Comparison of ENCODE assay signal across 8 cellular contexts in genomic region chr2:172710584-172711024, GRCh38. TPM values are rescaled to one million over a fixed set of nuclear protein-coding genes. Genes with fewer than 3 reads are reported as not detected.
DNase-seq lines count a peak whose midpoint lies in the region; ATAC-seq, FAIRE-seq and TF ChIP-seq lines count a peak whose summit lies in the region.

No MANE protein-coding gene starts in this region.

- H3K4me1 ChIP-seq in CD4-positive, CD25-positive, alpha-beta regulatory T cell (ENCODE audit: control insufficient read depth, insufficient read depth, low read length, poor library complexity, severe bottlenecking) = no peaks in the 10 kb centered on the region
- H3K4me1 ChIP-seq in psoas muscle = no peaks in the 10 kb centered on the region

- WGBS in psoas muscle, 3 donors = 14 to 24% (median 18%) methylated on average over 2 of the region's 2 CpGs

- H3K4me3 Mint-ChIP-seq in CD4-positive, CD25-positive, alpha-beta regulatory T cell = no peak overlapping the region

- TF ChIP-seq CTCF in psoas muscle (IDR thresholded peaks at IDR 0.05) (peak; percentile 49), omental fat pad (IDR thresholded peaks at IDR 0.05) (no peak)

- peak in 2 of 3 donors; percentile 46 to 57 for DNase-seq in CD4-positive, CD25-positive, alpha-beta regulatory T cell
- peak; percentile 32 for DNase-seq in H54 (ENCODE audit: insufficient read length, low spot score)
- peak; percentile 16 to 58 for DNase-seq in NCI-H446 (lab: John Stamatoyannopoulos, UW)
- DNase-seq in activated T-cell treated with anti-CD3 and anti-CD28 coated beads for 1 hour (ENCODE audit: low read depth) = peak; percentile 24
- peak; percentile 38 for DNase-seq in fibroblast of the conjunctiva (ENCODE audit: low read depth)
- DNase-seq in psoas muscle = no peak
- no peak for DNase-seq in omental fat pad (ENCODE audit: low spot score)

- H3K27ac Mint-ChIP-seq in CD4-positive, CD25-positive, alpha-beta regulatory T cell = no peak overlapping the region

- intact Hi-C loops in psoas muscle (cut with DNase I) = loop anchor here (5.0 to 10.0 kb wide), 2 partner anchors 116 to 118 kb away; no protein-coding TSS in a partner anchor

- no peak overlapping the region for H3K4me3 ChIP-seq in CD4-positive, CD25-positive, alpha-beta regulatory T cell (ENCODE audit: low read depth, low read length)
- no peak overlapping the region for H3K4me3 ChIP-seq in psoas muscle

- no peaks in the 10 kb centered on the region for H3K4me1 Mint-ChIP-seq in CD4-positive, CD25-positive, alpha-beta regulatory T cell

- H3K27me3 ChIP-seq in CD4-positive, CD25-positive, alpha-beta regulatory T cell (ENCODE audit: control insufficient read depth, insufficient read depth, low read length) = no peaks in the 10 kb centered on the region
- no peaks in the 10 kb centered on the region for H3K27me3 ChIP-seq in psoas muscle (ENCODE audit: insufficient read depth in 3 of 3, low read length in 2 of 3)

- H3K36me3 ChIP-seq in CD4-positive, CD25-positive, alpha-beta regulatory T cell (ENCODE audit: control insufficient read depth, insufficient read depth, low read length) = no peaks in the 10 kb centered on the region
- H3K36me3 ChIP-seq in psoas muscle (ENCODE audit: insufficient read depth in 1 of 2, low read depth in 1 of 2) = no peaks in the 10 kb centered on the region

- no peaks in the 10 kb centered on the region for H3K36me3 Mint-ChIP-seq in CD4-positive, CD25-positive, alpha-beta regulatory T cell

- H3K9me3 ChIP-seq in CD4-positive, CD25-positive, alpha-beta regulatory T cell (ENCODE audit: control insufficient read depth in 2 of 2, low read length in 2 of 2) = no peaks in the 10 kb centered on the region
- no peaks in the 10 kb centered on the region for H3K9me3 ChIP-seq in psoas muscle

- no peak for ATAC-seq in CD4-positive, CD25-positive, alpha-beta regulatory T cell (ENCODE audit: low read depth in 2 of 2)
- ATAC-seq in psoas muscle (peak in 1 of 4 donors; percentile 39), HG02981 (IDR thresholded peaks at IDR 0.05; ENCODE audit: unreplicated experiment) (no peak), omental fat pad (ENCODE audit: low FRiP score) (no peak)

- TF ChIP-seq POLR2A in H54 (IDR thresholded peaks at IDR 0.05; ENCODE audit: low read depth, low read length) = no peak

- H3K9me3 Mint-ChIP-seq in CD4-positive, CD25-positive, alpha-beta regulatory T cell = peaks cover 0 to 3% (median 0%) of the 10 kb centered on the region in 7 donors

- H3K27ac ChIP-seq in CD4-positive, CD25-positive, alpha-beta regulatory T cell (ENCODE audit: insufficient read depth, low read length, poor library complexity, severe bottlenecking) = no peak overlapping the region
- no peak overlapping the region for H3K27ac ChIP-seq in psoas muscle

- peaks cover 22% of the 10 kb centered on the region for H3K27me3 Mint-ChIP-seq in CD4-positive, CD25-positive, alpha-beta regulatory T cell

- peak; percentile 96 for FAIRE-seq in H54 (lab: Jason Lieb, UNC)

RNA-seq across cellular contexts. Expression of gene RAPGEF4, which starts 25.0 kb away (rescaled TPM):
- total RNA-seq in CD4-positive, CD25-positive, alpha-beta regulatory T cell = 1.4 TPM
- not detected for polyA plus RNA-seq in CD4-positive, CD25-positive, alpha-beta regulatory T cell
- total RNA-seq in psoas muscle = 1 to 10 TPM in 3 of 4 donors, under 1 TPM in 1; 0.92 to 2.0 (median 1.7) TPM
- under 1 TPM; 0.61 to 0.83 (median 0.73) TPM for polyA plus RNA-seq in psoas muscle
- 10 to 100 TPM; 11.7 to 25.6 (median 20.0) TPM for total RNA-seq in omental fat pad

Comparison
In these comparisons a context has a peak if more than half of its experiments do, and no peak if none do; other contexts are left out.
1. DNase-seq: peak in CD4-positive, CD25-positive, alpha-beta regulatory T cell (2 of 3), H54 (single experiment), NCI-H446 (2 of 2), activated T-cell treated with anti-CD3 and anti-CD28 coated beads for 1 hour (single experiment) and fibroblast of the conjunctiva (single experiment); none in psoas muscle (0 of 2) and omental fat pad (single experiment).